19 cellular contexts compared by ENCODE assay signal in genomic region chrX:67563469-67564448, GRCh38. TPM values are rescaled to one million over a fixed set of nuclear protein-coding genes. Genes with fewer than 3 reads are reported as not detected.
DNase-seq lines count a peak whose midpoint lies in the region; ATAC-seq and TF ChIP-seq lines count a peak whose summit lies in the region.
"Had no signal": no experiment of that assay in that cellular context is flagged by ENCODE, and none has a peak within 500 bp of the region (broad histone marks: within the 10 kb centered on the region; RNA-seq: fewer than 3 reads in every experiment).

No MANE protein-coding gene starts in this region.

- H3K27me3 ChIP-seq in testis (no peaks in the 10 kb centered on the region), prostate gland (replicated peaks; ENCODE audit: insufficient read depth) (no peaks in the 10 kb centered on the region)

- 45 to 56% methylated on average over 7 of the region's 7 CpGs for WGBS in testis, 2 donors
- 59% methylated on average over 7 of the region's 7 CpGs for WGBS in prostate gland

- H3K4me3 ChIP-seq in choroid plexus epithelial cell (ENCODE audit: low read depth, low read length) (no peak overlapping the region), testis (no peak overlapping the region), prostate gland (no peak overlapping the region)
- H3K4me3 ChIP-seq: adrenal gland had no signal

- no peak for TF ChIP-seq POLR2A in testis (IDR thresholded peaks at IDR 0.05)
- no peak for TF ChIP-seq POLR2A in prostate gland (IDR thresholded peaks at IDR 0.05)

- no peaks in the 10 kb centered on the region for H3K36me3 ChIP-seq in testis (ENCODE audit: low read depth, missing control alignments)
- H3K36me3 ChIP-seq in prostate gland = no peaks in the 10 kb centered on the region
- H3K36me3 ChIP-seq: adrenal gland had no signal

- in situ Hi-C loops in KBM-7 (cut with MboI; ENCODE audit: low pct_unique_long_range_greater_than_20kb, low sequenced_read_pairs) = no loop called here

- H3K4me1 ChIP-seq in testis (no peaks in the 10 kb centered on the region), prostate gland (replicated peaks) (no peaks in the 10 kb centered on the region)
- H3K4me1 ChIP-seq: adrenal gland had no signal

- H3K27ac ChIP-seq in testis (no peak overlapping the region), prostate gland (no peak overlapping the region)
- H3K27ac ChIP-seq: adrenal gland had no signal

- H3K9me3 ChIP-seq in testis (no peaks in the 10 kb centered on the region), prostate gland (no peaks in the 10 kb centered on the region)
- H3K9me3 ChIP-seq: adrenal gland had no signal

- no peak for ATAC-seq in HG02970 (IDR thresholded peaks at IDR 0.05; ENCODE audit: low FRiP score, unreplicated experiment)
- ATAC-seq in HG02763 (IDR thresholded peaks at IDR 0.05; ENCODE audit: unreplicated experiment) = no peak
- ATAC-seq in GM18907 (IDR thresholded peaks at IDR 0.05; ENCODE audit: unreplicated experiment) = no peak
- ATAC-seq: esophagus mucosa had no signal

- intact Hi-C loops in testis (cut with DNase I; ENCODE audit: low total_unique reads) (no loop called here), prostate gland (cut with DNase I) (no loop called here)

- TF ChIP-seq CTCF in choroid plexus epithelial cell (conservative IDR thresholded peaks at IDR 0.05; ENCODE audit: low read depth, low read length) (no peak), testis (IDR thresholded peaks at IDR 0.05) (no peak), prostate gland (IDR thresholded peaks at IDR 0.05) (no peak)

- DNase-seq in KBM-7 (peak; percentile 12), choroid plexus epithelial cell (ENCODE audit: low read depth) (peak; percentile 43), iris pigment epithelial cell (ENCODE audit: low read depth) (peak; percentile 79), testis (peak; percentile 43), prostate gland (ENCODE audit: low spot score) (no peak)
- DNase-seq: activated CD4-positive, alpha-beta memory T cell treated with anti-CD3 and anti-CD28 coated beads for 36 hours; adrenal gland; C1 segment of cervical spinal cord; cortex of kidney; NCI-H1092; nephron progenitor cell; NK-92 treated with Interleukin-12 subunit alpha and Interleukin-12 subunit beta, amount 100 ng/mL, for 24 hours; SHP77 treated with DMSO at 0.1 percent for 48 hours; small intestine; T1000 had no signal

RNA-seq across cellular contexts. Expression of gene AR, which starts 19.9 kb away (rescaled TPM):
- total RNA-seq in testis (10 to 100 TPM; 34.3 to 52.3 TPM), prostate gland (100 to 1,000 TPM in 1 of 2 donors, 10 to 100 TPM in 1; 77.4 to 119 TPM)
- polyA plus RNA-seq in testis (ENCODE audit: insufficient read depth, low read depth, low replicate concordance) = 12.0 TPM
